Comparison of ENCODE assay signal across 15 cellular contexts in the genomic region with DNA sequence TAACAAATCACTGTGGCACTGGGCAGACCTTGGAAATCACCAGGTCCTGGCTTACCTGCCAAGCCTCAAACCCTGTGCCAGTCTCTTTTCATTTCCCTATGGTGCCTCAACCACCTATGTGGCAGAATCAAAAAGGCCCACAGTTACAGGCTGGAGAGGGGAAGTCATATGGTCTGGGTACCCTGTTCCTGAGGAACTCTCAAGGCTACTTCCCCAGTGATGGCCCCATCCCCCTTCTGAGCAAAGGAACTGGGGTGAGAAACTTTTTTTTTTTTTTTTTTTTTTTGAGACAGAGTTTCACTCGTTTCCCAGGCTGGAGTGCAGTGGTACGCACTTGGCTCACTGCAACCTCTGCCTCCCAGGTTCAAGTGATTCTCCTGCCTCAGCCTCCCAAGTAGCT.
DNase-seq lines count a peak whose midpoint lies in the region; FAIRE-seq and TF ChIP-seq lines count a peak whose summit lies in the region.
"Had no signal": no experiment of that assay in that cellular context is flagged by ENCODE, and none has a peak within 500 bp of the region (broad histone marks: within the 10 kb centered on the region; RNA-seq: fewer than 3 reads in every experiment).

No MANE protein-coding gene starts in this region.

- in situ Hi-C loops in transverse colon (cut with MboI; ENCODE audit: low pct_ligation_motif_present in 1 of 4, low pct_unique_long_range_greater_than_20kb in 1 of 4, low sequenced_read_pairs in 3 of 4): no loop called here

- WGBS in transverse colon (ENCODE audit: low coverage in 1 of 2), 2 donors: 84% methylated on average over 2 of the region's 2 CpGs; no CpG with 5 or more reads in 1 of the 2 donors

- intact Hi-C loops in transverse colon (cut with DNase I; ENCODE audit: low total_unique reads): no loop called here

- TF ChIP-seq EP300 in transverse colon (IDR thresholded peaks at IDR 0.05; ENCODE audit: low read depth): no peak

- TF ChIP-seq POLR2A in transverse colon (IDR thresholded peaks at IDR 0.05): no peak
- TF ChIP-seq POLR2A in GM12892 (IDR thresholded peaks at IDR 0.05; ENCODE audit: low read depth, low read length): no peak

- no peaks in the 10 kb centered on the region for H3K27me3 ChIP-seq in muscle layer of duodenum (ENCODE audit: low read depth, low read length)
- H3K27me3 ChIP-seq in transverse colon: no peaks in the 10 kb centered on the region
- H3K27me3 ChIP-seq: breast epithelium, pancreas had no signal

- peaks cover 28 to 36% of the 10 kb centered on the region in 2 donors for H3K36me3 ChIP-seq in muscle layer of duodenum (ENCODE audit: control insufficient read depth in 1 of 2, insufficient read depth in 2 of 2, low read length in 2 of 2)
- peaks cover 0 to 28% (median 13%) of the 10 kb centered on the region in 4 donors for H3K36me3 ChIP-seq in transverse colon
- H3K36me3 ChIP-seq: breast epithelium had no signal

- DNase-seq in SIG-M5 treated with dmso at 0.1 percent for 504 hours (lab: John Stamatoyannopoulos, UW; ENCODE audit: unreplicated experiment) (peak; percentile 43), SIG-M5 (lab: John Stamatoyannopoulos, UW) (no peak), coronary artery (ENCODE audit: low spot score) (no peak), transverse colon (no peak), NCI-H748 (lab: John Stamatoyannopoulos, UW; ENCODE audit: unreplicated experiment) (no peak), GM12892 (ENCODE audit: insufficient read length) (no peak), urothelium cell line (ENCODE audit: low spot score) (no peak)
- DNase-seq: 8988T, NCI-H146 had no signal

- H3K27ac ChIP-seq in coronary artery (peak overlapping the region; percentile 70 to 75), muscle layer of duodenum (ENCODE audit: low read length) (peak overlapping the region; percentile 57), transverse colon (peak overlapping the region; percentile 56 to 89 (median 80))

- FAIRE-seq in GM12892 (lab: Jason Lieb, UNC): no peak
- FAIRE-seq in urothelium cell line (lab: Jason Lieb, UNC): no peak
- FAIRE-seq: GM12878, islet of Langerhans, pancreas, TTC549 had no signal

- no peak for TF ChIP-seq CTCF in coronary artery (IDR thresholded peaks at IDR 0.05)
- no peak for TF ChIP-seq CTCF in transverse colon (IDR thresholded peaks at IDR 0.05)

- H3K4me1 ChIP-seq in muscle layer of duodenum (ENCODE audit: control insufficient read depth in 1 of 2, insufficient read depth in 2 of 2, low read length in 2 of 2) (peaks cover 7 to 89% of the 10 kb centered on the region in 2 donors), transverse colon (peaks cover 9 to 64% (median 29%) of the 10 kb centered on the region in 4 donors)

- no peak overlapping the region for H3K4me3 ChIP-seq in coronary artery
- H3K4me3 ChIP-seq in muscle layer of duodenum (ENCODE audit: low read depth in 1 of 2, low read length in 2 of 2): no peak overlapping the region
- no peak overlapping the region for H3K4me3 ChIP-seq in transverse colon
- H3K4me3 ChIP-seq: breast epithelium, GM12878, pancreas had no signal

- H3K9me3 ChIP-seq in muscle layer of duodenum (ENCODE audit: control insufficient read depth in 1 of 2, low read length in 2 of 2) (no peaks in the 10 kb centered on the region), transverse colon (no peaks in the 10 kb centered on the region)
- H3K9me3 ChIP-seq: breast epithelium, pancreas had no signal
